1 cellular context compared by ENCODE assay signal in the genomic region with DNA sequence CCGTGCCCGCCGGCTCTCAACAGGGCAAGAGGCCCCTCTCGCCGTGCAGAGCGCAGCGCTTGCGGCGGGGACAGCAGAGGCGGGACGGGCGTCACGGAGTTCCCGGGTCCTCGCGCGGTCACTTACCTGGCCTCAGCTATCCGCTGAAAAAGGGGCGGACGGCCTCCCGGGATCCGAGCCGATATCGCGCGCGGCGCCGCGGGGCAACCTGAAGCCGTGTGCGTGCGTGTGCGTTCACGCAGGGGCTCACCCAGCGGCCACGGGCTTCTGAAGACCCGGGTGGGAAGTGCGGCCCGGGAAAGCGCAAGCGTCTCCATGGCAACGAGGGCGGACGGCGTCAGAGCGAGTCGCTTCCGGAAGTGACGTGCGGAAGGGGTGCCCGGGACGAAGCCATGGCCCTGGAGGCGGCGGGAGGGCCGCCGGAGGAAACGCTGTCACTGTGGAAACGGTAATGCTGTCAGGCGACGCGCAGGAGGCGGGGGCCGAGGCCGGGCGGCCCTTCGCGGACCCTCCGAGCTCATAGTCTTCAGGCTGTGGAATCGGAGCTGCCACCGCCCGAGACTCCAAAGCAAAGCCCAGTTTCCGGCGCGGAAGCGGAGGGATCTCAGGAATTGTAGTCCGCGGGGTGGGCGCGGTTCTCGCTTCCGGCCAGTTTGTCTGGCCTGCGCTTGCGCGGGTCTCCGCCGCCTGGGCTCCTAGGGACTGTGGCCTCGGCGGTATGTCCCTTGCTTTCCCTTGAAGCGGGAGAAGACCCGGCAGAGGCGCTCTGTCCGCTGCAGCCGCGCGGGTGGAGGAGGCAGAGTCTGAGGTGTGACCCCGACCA.
A peak's percentile ranks its signal among the peaks of the same experiment; 100 is the strongest.
TF ChIP-seq lines count a peak whose summit lies in the region.

A gene (plus strand): TSS at position 365 of the 823 bp plus-strand sequence. CDS start 28 bp downstream, at position 393.

TF ChIP-seq in HepG2, 621 proteins besides CTCF, POLR2A, EP300 and RAD21 (continued from another document and continues in another):
- no peak for TF ChIP-seq U2AF1 (optimal IDR thresholded peaks at IDR 0.05; ENCODE audit: low read depth, low read length)
- peak; percentile 54 for TF ChIP-seq ZMYM4 (CRISPR knock-in tag; IDR thresholded peaks at IDR 0.05)
- TF ChIP-seq, protein P1, sequence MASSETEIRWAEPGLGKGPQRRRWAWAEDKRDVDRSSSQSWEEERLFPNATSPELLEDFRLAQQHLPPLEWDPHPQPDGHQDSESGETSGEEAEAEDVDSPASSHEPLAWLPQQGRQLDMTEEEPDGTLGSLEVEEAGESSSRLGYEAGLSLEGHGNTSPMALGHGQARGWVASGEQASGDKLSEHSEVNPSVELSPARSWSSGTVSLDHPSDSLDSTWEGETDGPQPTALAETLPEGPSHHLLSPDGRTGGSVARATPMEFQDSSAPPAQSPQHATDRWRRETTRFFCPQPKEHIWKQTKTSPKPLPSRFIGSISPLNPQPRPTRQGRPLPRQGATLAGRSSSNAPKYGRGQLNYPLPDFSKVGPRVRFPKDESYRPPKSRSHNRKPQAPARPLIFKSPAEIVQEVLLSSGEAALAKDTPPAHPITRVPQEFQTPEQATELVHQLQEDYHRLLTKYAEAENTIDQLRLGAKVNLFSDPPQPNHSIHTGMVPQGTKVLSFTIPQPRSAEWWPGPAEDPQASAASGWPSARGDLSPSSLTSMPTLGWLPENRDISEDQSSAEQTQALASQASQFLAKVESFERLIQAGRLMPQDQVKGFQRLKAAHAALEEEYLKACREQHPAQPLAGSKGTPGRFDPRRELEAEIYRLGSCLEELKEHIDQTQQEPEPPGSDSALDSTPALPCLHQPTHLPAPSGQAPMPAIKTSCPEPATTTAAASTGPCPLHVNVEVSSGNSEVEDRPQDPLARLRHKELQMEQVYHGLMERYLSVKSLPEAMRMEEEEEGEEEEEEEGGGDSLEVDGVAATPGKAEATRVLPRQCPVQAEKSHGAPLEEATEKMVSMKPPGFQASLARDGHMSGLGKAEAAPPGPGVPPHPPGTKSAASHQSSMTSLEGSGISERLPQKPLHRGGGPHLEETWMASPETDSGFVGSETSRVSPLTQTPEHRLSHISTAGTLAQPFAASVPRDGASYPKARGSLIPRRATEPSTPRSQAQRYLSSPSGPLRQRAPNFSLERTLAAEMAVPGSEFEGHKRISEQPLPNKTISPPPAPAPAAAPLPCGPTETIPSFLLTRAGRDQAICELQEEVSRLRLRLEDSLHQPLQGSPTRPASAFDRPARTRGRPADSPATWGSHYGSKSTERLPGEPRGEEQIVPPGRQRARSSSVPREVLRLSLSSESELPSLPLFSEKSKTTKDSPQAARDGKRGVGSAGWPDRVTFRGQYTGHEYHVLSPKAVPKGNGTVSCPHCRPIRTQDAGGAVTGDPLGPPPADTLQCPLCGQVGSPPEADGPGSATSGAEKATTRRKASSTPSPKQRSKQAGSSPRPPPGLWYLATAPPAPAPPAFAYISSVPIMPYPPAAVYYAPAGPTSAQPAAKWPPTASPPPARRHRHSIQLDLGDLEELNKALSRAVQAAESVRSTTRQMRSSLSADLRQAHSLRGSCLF (CRISPR knock-in tag; IDR thresholded peaks at IDR 0.05; ENCODE audit: borderline replicate concordance) = peak; percentile 72; the same call in 1 of the 2 replicates
- peak; percentile 63; the same call in 1 of the 2 replicates for TF ChIP-seq SRY (CRISPR knock-in tag; IDR thresholded peaks at IDR 0.05)
- TF ChIP-seq RFX1 (IDR thresholded peaks at IDR 0.05) = peak; percentile 95
- TF ChIP-seq, protein P2, sequence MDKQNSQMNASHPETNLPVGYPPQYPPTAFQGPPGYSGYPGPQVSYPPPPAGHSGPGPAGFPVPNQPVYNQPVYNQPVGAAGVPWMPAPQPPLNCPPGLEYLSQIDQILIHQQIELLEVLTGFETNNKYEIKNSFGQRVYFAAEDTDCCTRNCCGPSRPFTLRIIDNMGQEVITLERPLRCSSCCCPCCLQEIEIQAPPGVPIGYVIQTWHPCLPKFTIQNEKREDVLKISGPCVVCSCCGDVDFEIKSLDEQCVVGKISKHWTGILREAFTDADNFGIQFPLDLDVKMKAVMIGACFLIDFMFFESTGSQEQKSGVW (CRISPR knock-in tag; IDR thresholded peaks at IDR 0.05; ENCODE audit: borderline replicate concordance) = no peak
- TF ChIP-seq ZNF3 (CRISPR knock-in tag; IDR thresholded peaks at IDR 0.05) = no peak
- TF ChIP-seq MED8 (CRISPR knock-in tag; IDR thresholded peaks at IDR 0.05; ENCODE audit: insufficient replicate concordance) = peak; percentile 80
- TF ChIP-seq, protein P3, sequence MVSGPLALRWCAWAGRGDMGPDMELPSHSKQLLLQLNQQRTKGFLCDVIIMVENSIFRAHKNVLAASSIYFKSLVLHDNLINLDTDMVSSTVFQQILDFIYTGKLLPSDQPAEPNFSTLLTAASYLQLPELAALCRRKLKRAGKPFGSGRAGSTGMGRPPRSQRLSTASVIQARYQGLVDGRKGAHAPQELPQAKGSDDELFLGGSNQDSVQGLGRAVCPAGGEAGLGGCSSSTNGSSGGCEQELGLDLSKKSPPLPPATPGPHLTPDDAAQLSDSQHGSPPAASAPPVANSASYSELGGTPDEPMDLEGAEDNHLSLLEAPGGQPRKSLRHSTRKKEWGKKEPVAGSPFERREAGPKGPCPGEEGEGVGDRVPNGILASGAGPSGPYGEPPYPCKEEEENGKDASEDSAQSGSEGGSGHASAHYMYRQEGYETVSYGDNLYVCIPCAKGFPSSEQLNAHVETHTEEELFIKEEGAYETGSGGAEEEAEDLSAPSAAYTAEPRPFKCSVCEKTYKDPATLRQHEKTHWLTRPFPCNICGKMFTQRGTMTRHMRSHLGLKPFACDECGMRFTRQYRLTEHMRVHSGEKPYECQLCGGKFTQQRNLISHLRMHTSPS (CRISPR knock-in tag; IDR thresholded peaks at IDR 0.05; ENCODE audit: low read depth) = no peak; the same call in 1 of the 2 replicates
- TF ChIP-seq, protein P4, sequence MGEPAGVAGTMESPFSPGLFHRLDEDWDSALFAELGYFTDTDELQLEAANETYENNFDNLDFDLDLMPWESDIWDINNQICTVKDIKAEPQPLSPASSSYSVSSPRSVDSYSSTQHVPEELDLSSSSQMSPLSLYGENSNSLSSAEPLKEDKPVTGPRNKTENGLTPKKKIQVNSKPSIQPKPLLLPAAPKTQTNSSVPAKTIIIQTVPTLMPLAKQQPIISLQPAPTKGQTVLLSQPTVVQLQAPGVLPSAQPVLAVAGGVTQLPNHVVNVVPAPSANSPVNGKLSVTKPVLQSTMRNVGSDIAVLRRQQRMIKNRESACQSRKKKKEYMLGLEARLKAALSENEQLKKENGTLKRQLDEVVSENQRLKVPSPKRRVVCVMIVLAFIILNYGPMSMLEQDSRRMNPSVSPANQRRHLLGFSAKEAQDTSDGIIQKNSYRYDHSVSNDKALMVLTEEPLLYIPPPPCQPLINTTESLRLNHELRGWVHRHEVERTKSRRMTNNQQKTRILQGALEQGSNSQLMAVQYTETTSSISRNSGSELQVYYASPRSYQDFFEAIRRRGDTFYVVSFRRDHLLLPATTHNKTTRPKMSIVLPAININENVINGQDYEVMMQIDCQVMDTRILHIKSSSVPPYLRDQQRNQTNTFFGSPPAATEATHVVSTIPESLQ (CRISPR knock-in tag; conservative IDR thresholded peaks at IDR 0.05) = peak; percentile 90; the same call in 1 of the 2 replicates
- no peak for TF ChIP-seq ZNF530 (CRISPR knock-in tag; IDR thresholded peaks at IDR 0.05; ENCODE audit: low read depth)
- TF ChIP-seq ZNF510 (CRISPR knock-in tag; IDR thresholded peaks at IDR 0.05; ENCODE audit: low read depth) = peak; percentile 50; the same call in 1 of the 2 replicates
- no peak for TF ChIP-seq NFIC (IDR thresholded peaks at IDR 0.05; ENCODE audit: low read length)
- TF ChIP-seq, protein P5, sequence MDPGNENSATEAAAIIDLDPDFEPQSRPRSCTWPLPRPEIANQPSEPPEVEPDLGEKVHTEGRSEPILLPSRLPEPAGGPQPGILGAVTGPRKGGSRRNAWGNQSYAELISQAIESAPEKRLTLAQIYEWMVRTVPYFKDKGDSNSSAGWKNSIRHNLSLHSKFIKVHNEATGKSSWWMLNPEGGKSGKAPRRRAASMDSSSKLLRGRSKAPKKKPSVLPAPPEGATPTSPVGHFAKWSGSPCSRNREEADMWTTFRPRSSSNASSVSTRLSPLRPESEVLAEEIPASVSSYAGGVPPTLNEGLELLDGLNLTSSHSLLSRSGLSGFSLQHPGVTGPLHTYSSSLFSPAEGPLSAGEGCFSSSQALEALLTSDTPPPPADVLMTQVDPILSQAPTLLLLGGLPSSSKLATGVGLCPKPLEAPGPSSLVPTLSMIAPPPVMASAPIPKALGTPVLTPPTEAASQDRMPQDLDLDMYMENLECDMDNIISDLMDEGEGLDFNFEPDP (CRISPR knock-in tag; conservative IDR thresholded peaks at IDR 0.05) = no peak
- TF ChIP-seq, protein P6, sequence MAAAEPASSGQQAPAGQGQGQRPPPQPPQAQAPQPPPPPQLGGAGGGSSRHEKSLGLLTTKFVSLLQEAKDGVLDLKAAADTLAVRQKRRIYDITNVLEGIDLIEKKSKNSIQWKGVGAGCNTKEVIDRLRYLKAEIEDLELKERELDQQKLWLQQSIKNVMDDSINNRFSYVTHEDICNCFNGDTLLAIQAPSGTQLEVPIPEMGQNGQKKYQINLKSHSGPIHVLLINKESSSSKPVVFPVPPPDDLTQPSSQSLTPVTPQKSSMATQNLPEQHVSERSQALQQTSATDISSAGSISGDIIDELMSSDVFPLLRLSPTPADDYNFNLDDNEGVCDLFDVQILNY (CRISPR knock-in tag; conservative IDR thresholded peaks at IDR 0.05) = peak; percentile 48; the same call in 1 of the 2 replicates
- peak; percentile 64; the same call in 1 of the 2 replicates for TF ChIP-seq MYC (CRISPR knock-in tag; IDR thresholded peaks at IDR 0.05; ENCODE audit: borderline replicate concordance)
- no peak for TF ChIP-seq ZNF432 (CRISPR knock-in tag; IDR thresholded peaks at IDR 0.05; ENCODE audit: borderline replicate concordance)
- TF ChIP-seq, protein P7, sequence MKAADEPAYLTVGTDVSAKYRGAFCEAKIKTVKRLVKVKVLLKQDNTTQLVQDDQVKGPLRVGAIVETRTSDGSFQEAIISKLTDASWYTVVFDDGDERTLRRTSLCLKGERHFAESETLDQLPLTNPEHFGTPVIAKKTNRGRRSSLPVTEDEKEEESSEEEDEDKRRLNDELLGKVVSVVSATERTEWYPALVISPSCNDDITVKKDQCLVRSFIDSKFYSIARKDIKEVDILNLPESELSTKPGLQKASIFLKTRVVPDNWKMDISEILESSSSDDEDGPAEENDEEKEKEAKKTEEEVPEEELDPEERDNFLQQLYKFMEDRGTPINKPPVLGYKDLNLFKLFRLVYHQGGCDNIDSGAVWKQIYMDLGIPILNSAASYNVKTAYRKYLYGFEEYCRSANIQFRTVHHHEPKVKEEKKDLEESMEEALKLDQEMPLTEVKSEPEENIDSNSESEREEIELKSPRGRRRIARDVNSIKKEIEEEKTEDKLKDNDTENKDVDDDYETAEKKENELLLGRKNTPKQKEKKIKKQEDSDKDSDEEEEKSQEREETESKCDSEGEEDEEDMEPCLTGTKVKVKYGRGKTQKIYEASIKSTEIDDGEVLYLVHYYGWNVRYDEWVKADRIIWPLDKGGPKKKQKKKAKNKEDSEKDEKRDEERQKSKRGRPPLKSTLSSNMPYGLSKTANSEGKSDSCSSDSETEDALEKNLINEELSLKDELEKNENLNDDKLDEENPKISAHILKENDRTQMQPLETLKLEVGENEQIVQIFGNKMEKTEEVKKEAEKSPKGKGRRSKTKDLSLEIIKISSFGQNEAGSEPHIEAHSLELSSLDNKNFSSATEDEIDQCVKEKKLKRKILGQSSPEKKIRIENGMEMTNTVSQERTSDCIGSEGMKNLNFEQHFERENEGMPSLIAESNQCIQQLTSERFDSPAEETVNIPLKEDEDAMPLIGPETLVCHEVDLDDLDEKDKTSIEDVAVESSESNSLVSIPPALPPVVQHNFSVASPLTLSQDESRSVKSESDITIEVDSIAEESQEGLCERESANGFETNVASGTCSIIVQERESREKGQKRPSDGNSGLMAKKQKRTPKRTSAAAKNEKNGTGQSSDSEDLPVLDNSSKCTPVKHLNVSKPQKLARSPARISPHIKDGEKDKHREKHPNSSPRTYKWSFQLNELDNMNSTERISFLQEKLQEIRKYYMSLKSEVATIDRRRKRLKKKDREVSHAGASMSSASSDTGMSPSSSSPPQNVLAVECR (CRISPR knock-in tag; IDR thresholded peaks at IDR 0.05; ENCODE audit: borderline replicate concordance) = peak; percentile 100
- 0 out of 2 replicates have a peak, but pooled peaks have one; percentile 16 for TF ChIP-seq JUND (CRISPR knock-in tag; IDR thresholded peaks at IDR 0.05)
- TF ChIP-seq, protein P8, sequence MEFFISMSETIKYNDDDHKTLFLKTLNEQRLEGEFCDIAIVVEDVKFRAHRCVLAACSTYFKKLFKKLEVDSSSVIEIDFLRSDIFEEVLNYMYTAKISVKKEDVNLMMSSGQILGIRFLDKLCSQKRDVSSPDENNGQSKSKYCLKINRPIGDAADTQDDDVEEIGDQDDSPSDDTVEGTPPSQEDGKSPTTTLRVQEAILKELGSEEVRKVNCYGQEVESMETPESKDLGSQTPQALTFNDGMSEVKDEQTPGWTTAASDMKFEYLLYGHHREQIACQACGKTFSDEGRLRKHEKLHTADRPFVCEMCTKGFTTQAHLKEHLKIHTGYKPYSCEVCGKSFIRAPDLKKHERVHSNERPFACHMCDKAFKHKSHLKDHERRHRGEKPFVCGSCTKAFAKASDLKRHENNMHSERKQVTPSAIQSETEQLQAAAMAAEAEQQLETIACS (CRISPR knock-in tag; IDR thresholded peaks at IDR 0.05) = no peak; the same call in 1 of the 2 replicates
- no peak for TF ChIP-seq DNMT1 (CRISPR knock-in tag; IDR thresholded peaks at IDR 0.05)
- peak; percentile 57; the same call in 1 of the 2 replicates for TF ChIP-seq ZNF598 (CRISPR knock-in tag; IDR thresholded peaks at IDR 0.05; ENCODE audit: borderline replicate concordance)
- no peak for TF ChIP-seq HHEX (CRISPR knock-in tag; IDR thresholded peaks at IDR 0.05)
- TF ChIP-seq, protein P9, sequence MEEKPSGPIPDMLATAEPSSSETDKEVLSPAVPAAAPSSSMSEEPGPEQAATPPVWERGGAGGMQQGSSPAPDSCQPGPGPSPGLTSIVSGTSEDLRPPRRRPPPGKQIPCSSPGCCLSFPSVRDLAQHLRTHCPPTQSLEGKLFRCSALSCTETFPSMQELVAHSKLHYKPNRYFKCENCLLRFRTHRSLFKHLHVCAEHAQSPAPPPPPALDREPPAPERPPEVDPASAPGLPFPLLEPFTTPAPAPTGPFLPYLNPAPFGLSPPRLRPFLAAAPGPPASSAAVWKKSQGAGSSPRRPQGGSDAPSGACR (CRISPR knock-in tag; IDR thresholded peaks at IDR 0.05) = peak; percentile 45
- TF ChIP-seq, protein P10, sequence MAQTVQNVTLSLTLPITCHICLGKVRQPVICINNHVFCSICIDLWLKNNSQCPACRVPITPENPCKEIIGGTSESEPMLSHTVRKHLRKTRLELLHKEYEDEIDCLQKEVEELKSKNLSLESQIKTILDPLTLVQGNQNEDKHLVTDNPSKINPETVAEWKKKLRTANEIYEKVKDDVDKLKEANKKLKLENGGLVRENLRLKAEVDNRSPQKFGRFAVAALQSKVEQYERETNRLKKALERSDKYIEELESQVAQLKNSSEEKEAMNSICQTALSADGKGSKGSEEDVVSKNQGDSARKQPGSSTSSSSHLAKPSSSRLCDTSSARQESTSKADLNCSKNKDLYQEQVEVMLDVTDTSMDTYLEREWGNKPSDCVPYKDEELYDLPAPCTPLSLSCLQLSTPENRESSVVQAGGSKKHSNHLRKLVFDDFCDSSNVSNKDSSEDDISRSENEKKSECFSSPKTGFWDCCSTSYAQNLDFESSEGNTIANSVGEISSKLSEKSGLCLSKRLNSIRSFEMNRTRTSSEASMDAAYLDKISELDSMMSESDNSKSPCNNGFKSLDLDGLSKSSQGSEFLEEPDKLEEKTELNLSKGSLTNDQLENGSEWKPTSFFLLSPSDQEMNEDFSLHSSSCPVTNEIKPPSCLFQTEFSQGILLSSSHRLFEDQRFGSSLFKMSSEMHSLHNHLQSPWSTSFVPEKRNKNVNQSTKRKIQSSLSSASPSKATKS (CRISPR knock-in tag; IDR thresholded peaks at IDR 0.05) = 0 out of 2 replicates have a peak, but pooled peaks have one; percentile 32
- TF ChIP-seq ZNF841 (CRISPR knock-in tag; IDR thresholded peaks at IDR 0.05; ENCODE audit: borderline replicate concordance) = no peak
